8 cellular contexts compared by ENCODE assay signal in genomic region chr11:1308745-1309497, GRCh38. TPM values are rescaled to one million over a fixed set of nuclear protein-coding genes. Genes with fewer than 3 reads are reported as not detected.
A peak's percentile ranks its signal among the peaks of the same experiment; 100 is the strongest.
DNase-seq lines count a peak whose midpoint lies in the region; ATAC-seq lines count a peak whose summit lies in the region.

No MANE protein-coding gene starts in this region.

- H3K4me1 ChIP-seq in BLaER1 treated with 17β-estradiol and CSF1 and Interleukin-3, amounts not matched to agents 10 nM and 100 nM = peaks cover 66 to 74% (median 70%) of the 10 kb centered on the region in 10 experiments

- POLR2A ChIA-PET in activated naive CD8-positive, alpha-beta T cell treated with anti-CD3 and anti-CD28 coated beads, Interleukin-2, amount 10 ng/mL, durations not matched to agents 7 days and 5 days (lab: Charles Lee) = interaction anchor here (0.7 to 1.9 kb wide), 8 partner anchors 11 to 80 kb away, joined by 3 to 18 read pairs (median 6); partner anchors contain the start of gene BRSK2

- peak; percentile 44 for ATAC-seq in GM19395 (IDR thresholded peaks at IDR 0.05; ENCODE audit: unreplicated experiment)
- peak; percentile 50 for ATAC-seq in HG03432 (IDR thresholded peaks at IDR 0.05; ENCODE audit: unreplicated experiment)
- peak; percentile 28 for ATAC-seq in activated naive CD8-positive, alpha-beta T cell treated with anti-CD3 and anti-CD28 coated beads, Interleukin-2, amount 10 ng/mL, durations not matched to agents 7 days and 5 days (ENCODE audit: low read depth)

- peaks cover 8% of the 10 kb centered on the region for H3K9me3 Mint-ChIP-seq in activated naive CD8-positive, alpha-beta T cell treated with anti-CD3 and anti-CD28 coated beads, Interleukin-2, amount 10 ng/mL, durations not matched to agents 7 days and 5 days
- peaks cover 6% of the 10 kb centered on the region for H3K9me3 Mint-ChIP-seq in stimulated activated naive CD8-positive, alpha-beta T cell treated with anti-CD3 and anti-CD28 coated beads, Interleukin-15, Interleukin-2, amounts not matched to agents 100 ng/mL and 50 ng/mL, for 24 hours

- peak overlapping the region; percentile 81 to 97 (median 91) for H3K27ac ChIP-seq in BLaER1 treated with 17β-estradiol and CSF1 and Interleukin-3, amounts not matched to agents 10 nM and 100 nM

- H3K4me2 ChIP-seq in BLaER1 treated with 17β-estradiol and CSF1 and Interleukin-3, amounts not matched to agents 10 nM and 100 nM = peak overlapping the region; percentile 93 to 100 (median 98)

- H3K36me3 ChIP-seq in BLaER1 treated with 17β-estradiol and CSF1 and Interleukin-3, amounts not matched to agents 10 nM and 100 nM = peaks cover 8 to 39% (median 22%) of the 10 kb centered on the region in 11 experiments; a peak in 20 of 22 replicates

- no peaks in the 10 kb centered on the region for H3K27me3 ChIP-seq in BLaER1 treated with 17β-estradiol and CSF1 and Interleukin-3, amounts not matched to agents 10 nM and 100 nM

- peaks cover 43 to 53% (median 52%) of the 10 kb centered on the region in 11 experiments for H4K20me1 ChIP-seq in BLaER1 treated with 17β-estradiol and CSF1 and Interleukin-3, amounts not matched to agents 10 nM and 100 nM

- peaks cover 29% of the 10 kb centered on the region for H3K4me1 Mint-ChIP-seq in activated naive CD8-positive, alpha-beta T cell treated with anti-CD3 and anti-CD28 coated beads, Interleukin-2, amount 10 ng/mL, durations not matched to agents 7 days and 5 days
- H3K4me1 Mint-ChIP-seq in stimulated activated naive CD8-positive, alpha-beta T cell treated with anti-CD3 and anti-CD28 coated beads, Interleukin-15, Interleukin-2, amounts not matched to agents 100 ng/mL and 50 ng/mL, for 24 hours (ENCODE audit: low read depth) = peaks cover 50% of the 10 kb centered on the region

- peak overlapping the region; percentile 79 for H3K4me3 Mint-ChIP-seq in activated naive CD8-positive, alpha-beta T cell treated with anti-CD3 and anti-CD28 coated beads, Interleukin-2, amount 10 ng/mL, durations not matched to agents 7 days and 5 days
- H3K4me3 Mint-ChIP-seq in stimulated activated naive CD8-positive, alpha-beta T cell treated with anti-CD3 and anti-CD28 coated beads, Interleukin-15, Interleukin-2, amounts not matched to agents 100 ng/mL and 50 ng/mL, for 24 hours = peak overlapping the region; percentile 76

- H3K36me3 Mint-ChIP-seq in activated naive CD8-positive, alpha-beta T cell treated with anti-CD3 and anti-CD28 coated beads, Interleukin-2, amount 10 ng/mL, durations not matched to agents 7 days and 5 days = peaks cover 10% of the 10 kb centered on the region
- H3K36me3 Mint-ChIP-seq in stimulated activated naive CD8-positive, alpha-beta T cell treated with anti-CD3 and anti-CD28 coated beads, Interleukin-15, Interleukin-2, amounts not matched to agents 100 ng/mL and 50 ng/mL, for 24 hours (ENCODE audit: low read depth) = peaks cover 18% of the 10 kb centered on the region

- H3K9me3 ChIP-seq in BLaER1 treated with 17β-estradiol and CSF1 and Interleukin-3, amounts not matched to agents 10 nM and 100 nM (replicated peaks in 1 of 11) = peaks cover 13 to 40% (median 26%) of the 10 kb centered on the region in 11 experiments; a peak in 21 of 22 replicates
- H3K9me3 ChIP-seq in iPS-18c (ENCODE audit: control insufficient read depth, insufficient read depth, low read length) = no peaks in the 10 kb centered on the region

- H3K4me3 ChIP-seq in BLaER1 treated with 17β-estradiol and CSF1 and Interleukin-3, amounts not matched to agents 10 nM and 100 nM = peak overlapping the region; percentile 76 to 99 (median 93)
- peak overlapping the region; percentile 79 for H3K4me3 ChIP-seq in iPS-18c (ENCODE audit: insufficient read depth, low read depth, low read length)

- peak overlapping the region; percentile 62 for H3K27ac Mint-ChIP-seq in activated naive CD8-positive, alpha-beta T cell treated with anti-CD3 and anti-CD28 coated beads, Interleukin-2, amount 10 ng/mL, durations not matched to agents 7 days and 5 days
- peak overlapping the region; percentile 41 for H3K27ac Mint-ChIP-seq in stimulated activated naive CD8-positive, alpha-beta T cell treated with anti-CD3 and anti-CD28 coated beads, Interleukin-15, Interleukin-2, amounts not matched to agents 100 ng/mL and 50 ng/mL, for 24 hours

- peaks cover 7% of the 10 kb centered on the region for H3K27me3 Mint-ChIP-seq in activated naive CD8-positive, alpha-beta T cell treated with anti-CD3 and anti-CD28 coated beads, Interleukin-2, amount 10 ng/mL, durations not matched to agents 7 days and 5 days
- no peaks in the 10 kb centered on the region for H3K27me3 Mint-ChIP-seq in stimulated activated naive CD8-positive, alpha-beta T cell treated with anti-CD3 and anti-CD28 coated beads, Interleukin-15, Interleukin-2, amounts not matched to agents 100 ng/mL and 50 ng/mL, for 24 hours

- H3K9ac ChIP-seq in BLaER1 treated with 17β-estradiol and CSF1 and Interleukin-3, amounts not matched to agents 10 nM and 100 nM = peak overlapping the region; percentile 89 to 94 (median 93)

- DNase-seq in activated naive CD8-positive, alpha-beta T cell treated with anti-CD3 and anti-CD28 coated beads, Interleukin-2, amount 10 ng/mL, durations not matched to agents 7 days and 5 days = no peak
- no peak for DNase-seq in NCI-H1092 treated with DMSO at 0.1 percent for 48 hours (lab: John Stamatoyannopoulos, UW)
- no peak for DNase-seq in activated CD4-positive, alpha-beta T cell treated with anti-CD3 and anti-CD28 coated beads, Interleukin-2, amount 50 U/mL, for 4 hours

RNA-seq across cellular contexts. Expression of gene TOLLIP, which starts 0.5 kb away (rescaled TPM):
- total RNA-seq in activated naive CD8-positive, alpha-beta T cell treated with anti-CD3 and anti-CD28 coated beads, Interleukin-2, amount 10 ng/mL, durations not matched to agents 7 days and 5 days = 10 to 100 TPM; 36.7 to 37.5 TPM
